Comparison of ENCODE assay signal across 1 cellular context in genomic region chr20:5119435-5120188, GRCh38.
TF ChIP-seq lines count a peak whose summit lies in the region.

TSS of gene PCNA (minus strand) at chr20:5119958. CDS start at chr20:5119798, 160 bp downstream.

TF ChIP-seq in HepG2, 621 proteins besides CTCF, POLR2A, EP300 and RAD21 (continued from another document and continues in another):
- TF ChIP-seq ZBTB10 (CRISPR knock-in tag; IDR thresholded peaks at IDR 0.05; ENCODE audit: borderline replicate concordance) (peak; percentile 71), HNRNPK (IDR thresholded peaks at IDR 0.05; ENCODE audit: low read depth, low read length, poor library complexity, severe bottlenecking) (peak; percentile 56), ZNF609 (CRISPR knock-in tag; IDR thresholded peaks at IDR 0.05; ENCODE audit: borderline replicate concordance) (peak; percentile 77), GRHL1 (CRISPR knock-in tag; conservative IDR thresholded peaks at IDR 0.05) (no peak; the same call in 1 of the 2 replicates), ZNF768 (CRISPR knock-in tag; IDR thresholded peaks at IDR 0.05) (peak; percentile 79), CENPBD1 (CRISPR knock-in tag; IDR thresholded peaks at IDR 0.05; ENCODE audit: borderline replicate concordance, low read depth) (no peak), ZNF354B (CRISPR knock-in tag; IDR thresholded peaks at IDR 0.05) (peak; percentile 99), ZNF589 (CRISPR knock-in tag; conservative IDR thresholded peaks at IDR 0.05) (peak; percentile 100), HCFC1 (IDR thresholded peaks at IDR 0.05; ENCODE audit: low read depth, low read length) (no peak), FLYWCH1 (CRISPR knock-in tag; IDR thresholded peaks at IDR 0.05) (no peak; the same call in none of the 2 replicates), ZNF367 (CRISPR knock-in tag; IDR thresholded peaks at IDR 0.05; ENCODE audit: borderline replicate concordance) (no peak; the same call in none of the 2 replicates), ZNF687 (CRISPR knock-in tag; IDR thresholded peaks at IDR 0.05) (peak; percentile 100), RELA (CRISPR knock-in tag; IDR thresholded peaks at IDR 0.05) (no peak; the same call in 1 of the 2 replicates), ZBTB7B (CRISPR knock-in tag; IDR thresholded peaks at IDR 0.05) (peak; percentile 57; the same call in 1 of the 2 replicates), SRSF9 (IDR thresholded peaks at IDR 0.05; ENCODE audit: borderline replicate concordance, insufficient read depth, low read depth, low read length, poor library complexity, severe bottlenecking) (no peak), ZBTB21 (CRISPR knock-in tag; IDR thresholded peaks at IDR 0.05) (peak; percentile 76), EED (CRISPR knock-in tag; IDR thresholded peaks at IDR 0.05) (peak; percentile 97), NR2F2 (IDR thresholded peaks at IDR 0.05; ENCODE audit: borderline replicate concordance, low read depth) (no peak), MXD1 (CRISPR knock-in tag; IDR thresholded peaks at IDR 0.05) (peak; percentile 99; the same call in 1 of the 2 replicates), ZSCAN9 (CRISPR knock-in tag; IDR thresholded peaks at IDR 0.05; ENCODE audit: borderline replicate concordance) (peak; percentile 75; the same call in 1 of the 2 replicates), ZC3H13 (CRISPR knock-in tag; IDR thresholded peaks at IDR 0.05) (peak; percentile 99), CCDC6 (CRISPR knock-in tag; IDR thresholded peaks at IDR 0.05) (peak; percentile 99), KAT7 (CRISPR knock-in tag; IDR thresholded peaks at IDR 0.05; ENCODE audit: borderline replicate concordance) (peak; percentile 97; the same call in 1 of the 2 replicates), SKIL (CRISPR knock-in tag; IDR thresholded peaks at IDR 0.05; ENCODE audit: borderline replicate concordance) (peak; percentile 73; the same call in 1 of the 2 replicates), ZBTB42 (CRISPR knock-in tag; IDR thresholded peaks at IDR 0.05) (peak; percentile 96; the same call in 1 of the 2 replicates), NFE2L2 (IDR thresholded peaks at IDR 0.05; ENCODE audit: low read length) (0 out of 2 replicates have a peak, but pooled peaks have one; percentile 26), XRCC5 (optimal IDR thresholded peaks at IDR 0.05; ENCODE audit: low read length) (peak; percentile 30), ZBTB26 (CRISPR knock-in tag; IDR thresholded peaks at IDR 0.05; ENCODE audit: borderline replicate concordance) (peak; percentile 81), NFKB2 (CRISPR knock-in tag; IDR thresholded peaks at IDR 0.05; ENCODE audit: borderline replicate concordance) (peak; percentile 98; the same call in 1 of the 2 replicates), NCOA5 (CRISPR knock-in tag; IDR thresholded peaks at IDR 0.05) (no peak; the same call in 1 of the 2 replicates), MTA1 (CRISPR knock-in tag; IDR thresholded peaks at IDR 0.05; ENCODE audit: borderline replicate concordance) (peak; percentile 75), KMT2B (CRISPR knock-in tag; IDR thresholded peaks at IDR 0.05) (peak; percentile 95), MEIS1 (CRISPR knock-in tag; IDR thresholded peaks at IDR 0.05; ENCODE audit: borderline replicate concordance) (peak; percentile 97), MAFF (IDR thresholded peaks at IDR 0.05; ENCODE audit: low read depth, low read length) (peak; percentile 19; the same call in 1 of the 2 replicates), FOXK2 (IDR thresholded peaks at IDR 0.05) (no peak), CBX2 (IDR thresholded peaks at IDR 0.05; ENCODE audit: low read depth, low read length) (no peak), CBX2 (CRISPR knock-in tag; IDR thresholded peaks at IDR 0.05; ENCODE audit: low read depth) (peak; percentile 1; the same call in 1 of the 2 replicates), PCBP1 (IDR thresholded peaks at IDR 0.05; ENCODE audit: borderline replicate concordance, low read depth, low read length) (0 out of 2 replicates have a peak, but pooled peaks have one; percentile 53), ARHGAP35 (CRISPR knock-in tag; IDR thresholded peaks at IDR 0.05; ENCODE audit: borderline replicate concordance) (peak; percentile 96), ZNF670 (CRISPR knock-in tag; IDR thresholded peaks at IDR 0.05; ENCODE audit: borderline replicate concordance) (peak; percentile 99), CBX5 (CRISPR knock-in tag; IDR thresholded peaks at IDR 0.05; ENCODE audit: borderline replicate concordance) (no peak), MAX (IDR thresholded peaks at IDR 0.05) (peak; percentile 87), MBD4 (IDR thresholded peaks at IDR 0.05; ENCODE audit: borderline replicate concordance, low read length) (no peak), THAP7 (CRISPR knock-in tag; IDR thresholded peaks at IDR 0.05) (peak; percentile 95), MXD4 (CRISPR knock-in tag; IDR thresholded peaks at IDR 0.05) (peak; percentile 97)
